16 cellular contexts compared by ENCODE assay signal in genomic region chr10:69403066-69403465, GRCh38. TPM values are rescaled to one million over a fixed set of nuclear protein-coding genes. Genes with fewer than 3 reads are reported as not detected.
A peak's percentile ranks its signal among the peaks of the same experiment; 100 is the strongest.
DNase-seq lines count a peak whose midpoint lies in the region; TF ChIP-seq lines count a peak whose summit lies in the region.
"Had no signal": no experiment of that assay in that cellular context is flagged by ENCODE, and none has a peak within 500 bp of the region (broad histone marks: within the 10 kb centered on the region; RNA-seq: fewer than 3 reads in every experiment).

No MANE protein-coding gene starts in this region.

- H3K27ac ChIP-seq in AG04450 (ENCODE audit: low read depth, low read length) (peak overlapping the region; percentile 61), RWPE1 (peak overlapping the region; percentile 16; the same call in 1 of the 2 replicates), coronary artery (peak overlapping the region; percentile 8 to 49)

- DNase-seq in AG04450 (ENCODE audit: low read depth, low spot score): no peak
- DNase-seq in RWPE1 (ENCODE audit: low spot score): no peak
- DNase-seq in coronary artery (ENCODE audit: low spot score): no peak
- no peak for DNase-seq in NCI-H524 treated with DMSO at 0.1 percent for 48 hours (lab: John Stamatoyannopoulos, UW)
- no peak for DNase-seq in SHP77 treated with DMSO at 0.1 percent for 48 hours (lab: John Stamatoyannopoulos, UW)
- DNase-seq in AML-193 (lab: John Stamatoyannopoulos, UW): no peak
- DNase-seq in CD14-positive monocyte (ENCODE audit: low spot score): no peak
- DNase-seq: C1 segment of cervical spinal cord, H9, MV-4-11, NCI-H1417, NCI-H187 treated with DMSO at 0.1 percent for 48 hours, NCI-H2171, NCI-H446, NCI-H748 treated with DMSO at 0.1 percent for 48 hours had no signal

- H3K27me3 ChIP-seq in AG04450 (ENCODE audit: control insufficient read depth, insufficient read depth, low read length): no peaks in the 10 kb centered on the region

- H3K9me3 ChIP-seq in AG04450 (ENCODE audit: control insufficient read depth, insufficient read depth, low read length): no peaks in the 10 kb centered on the region; the same call in 1 of the 2 replicates

- H3K4me3 Mint-ChIP-seq in nephron: no peak overlapping the region
- no peak overlapping the region for H3K4me3 Mint-ChIP-seq in CD14-positive monocyte
- H3K4me3 Mint-ChIP-seq: H9 had no signal

- H3K4me1 Mint-ChIP-seq in nephron (peaks cover 40% of the 10 kb centered on the region), CD14-positive monocyte (peaks cover 12% of the 10 kb centered on the region)

- intact Hi-C loops in CD14-positive monocyte (cut with micrococcal nuclease): no loop called here

- TF ChIP-seq CTCF in AG04450 (IDR thresholded peaks at IDR 0.05; ENCODE audit: low read depth, low read length): no peak
- no peak for TF ChIP-seq CTCF in RWPE1 (conservative IDR thresholded peaks at IDR 0.05; ENCODE audit: low read depth)
- TF ChIP-seq CTCF in coronary artery (IDR thresholded peaks at IDR 0.05): no peak
- TF ChIP-seq CTCF in nephron (IDR thresholded peaks at IDR 0.05; ENCODE audit: unreplicated experiment in 3 of 3): no peak
- no peak for TF ChIP-seq CTCF in CD14-positive monocyte (IDR thresholded peaks at IDR 0.05)

- no peak overlapping the region for H3K4me3 ChIP-seq in AG04450 (ENCODE audit: low read depth, low read length)
- no peak overlapping the region for H3K4me3 ChIP-seq in coronary artery

- H3K9me3 Mint-ChIP-seq in nephron (no peaks in the 10 kb centered on the region), CD14-positive monocyte (peaks cover 0 to 2% (median 0%) of the 10 kb centered on the region in 7 donors)
- H3K9me3 Mint-ChIP-seq: H9 had no signal

- POLR2A ChIA-PET in AG04450 (lab: Yijun Ruan, JAX) (interaction anchor here (0.8 to 1.0 kb wide), 2 partner anchors 44 to 84 kb away, joined by 3 read pairs; no protein-coding TSS in a partner anchor), RWPE1 (lab: Yijun Ruan, JAX; ENCODE audit: low non-redundant PET) (no interaction called here)

- peak overlapping the region in 2 of 3 experiments; percentile 83 to 92 for H3K27ac Mint-ChIP-seq in nephron
- H3K27ac Mint-ChIP-seq in CD14-positive monocyte: peak overlapping the region in 1 of 7 donors; percentile 50

- CTCF ChIA-PET in AG04450 (lab: Charles Lee) (interaction anchor here (0.5 to 2.0 kb wide), 5 partner anchors 10 to 309 kb away, joined by 3 to 12 read pairs (median 4); no protein-coding TSS in a partner anchor), RWPE1 (lab: Yijun Ruan, JAX) (interaction anchor here (1.7 kb wide), 1 partner anchor 10 kb away, joined by 5 read pairs; no protein-coding TSS in a partner anchor)

- H3K36me3 Mint-ChIP-seq in nephron (ENCODE audit: low read depth): peaks cover 27% of the 10 kb centered on the region
- peaks cover 61 to 66% of the 10 kb centered on the region in 2 donors for H3K36me3 Mint-ChIP-seq in CD14-positive monocyte

- H3K27me3 Mint-ChIP-seq in nephron (ENCODE audit: low read depth) (peaks cover 6% of the 10 kb centered on the region), CD14-positive monocyte (ENCODE audit: low read depth in 3 of 3) (peaks cover 0 to 8% (median 2%) of the 10 kb centered on the region in 3 donors)

RNA-seq across cellular contexts. Expression of gene TACR2, which starts 13.7 kb away (rescaled TPM):
- polyA plus RNA-seq in AG04450 (2011; rRNA removed): 0.10 TPM in 1 of 2 replicates, not detected in the other
- not detected in 2 replicates for polyA minus RNA-seq in AG04450 (2011; rRNA and poly(A)+ RNA removed)
- polyA plus RNA-seq in CD14-positive monocyte: under 1 TPM; 0.20 to 0.23 TPM

RNA-seq across cellular contexts. Expression of gene TSPAN15, which starts 48.2 kb away (rescaled TPM):
- polyA plus RNA-seq in AG04450 (2011; rRNA removed): 0.35 and 0.38 TPM in 2 replicates
- polyA minus RNA-seq in AG04450 (2011; rRNA and poly(A)+ RNA removed): 0.69 and 1.4 TPM in 2 replicates
- under 1 TPM in 1 of 2 donors, not detected in 1; 0.22 TPM for polyA plus RNA-seq in CD14-positive monocyte
